Comparison of ENCODE assay signal across 9 cellular contexts in the genomic region with DNA sequence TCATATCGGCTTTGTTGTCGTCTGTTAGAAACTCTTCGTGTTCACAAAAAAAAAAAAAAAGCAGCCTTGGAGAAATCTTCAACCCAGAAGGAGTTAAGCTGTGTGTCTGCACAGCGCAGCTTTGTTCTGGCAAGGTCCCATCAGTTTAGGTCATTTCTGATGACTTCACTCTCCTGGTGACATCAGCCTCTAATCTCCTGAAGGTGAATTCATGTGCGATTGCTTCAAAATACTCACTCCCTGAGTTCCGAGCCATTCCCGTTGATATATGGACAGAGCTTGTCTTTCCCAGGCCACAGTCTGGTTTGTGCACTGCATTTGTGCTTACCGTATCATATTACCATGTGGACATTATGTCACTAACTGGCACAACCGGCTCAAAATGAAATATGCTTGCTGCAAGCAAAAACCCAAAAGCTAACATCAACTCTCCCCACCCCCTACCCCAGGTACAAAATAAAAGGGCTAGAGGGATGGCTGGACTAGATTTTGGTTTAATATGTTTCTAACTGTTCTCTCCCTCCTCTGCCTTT.
DNase-seq lines count a peak whose midpoint lies in the region; ATAC-seq, FAIRE-seq and TF ChIP-seq lines count a peak whose summit lies in the region.
"Had no signal": no experiment of that assay in that cellular context is flagged by ENCODE, and none has a peak within 500 bp of the region (broad histone marks: within the 10 kb centered on the region; RNA-seq: fewer than 3 reads in every experiment).

No MANE protein-coding gene starts in this region.

- no peaks in the 10 kb centered on the region for H3K9me3 ChIP-seq in Caco-2
- H3K9me3 ChIP-seq in endothelial cell of umbilical vein (replicated peaks; ENCODE audit: control insufficient read depth, insufficient read depth, low read length): no peaks in the 10 kb centered on the region

- H2AFZ ChIP-seq in endothelial cell of umbilical vein (ENCODE audit: low read depth, low read length): no peak overlapping the region

- H3K36me3 ChIP-seq in Caco-2 (ENCODE audit: control insufficient read depth, insufficient read depth, low read length): no peaks in the 10 kb centered on the region
- no peaks in the 10 kb centered on the region for H3K36me3 ChIP-seq in endothelial cell of umbilical vein (ENCODE audit: control insufficient read depth in 2 of 2, extremely low read depth in 1 of 2, insufficient read depth in 2 of 2, low read length in 2 of 2)

- dilution Hi-C loops in endothelial cell of umbilical vein (cut with MboI; ENCODE audit: extremely low pct_ligation_motif_present, low sequenced_read_pairs): no loop called here

- intact Hi-C loops in Caco-2 (cut with micrococcal nuclease; ENCODE audit: unreplicated experiment) (no loop called here), endothelial cell of umbilical vein (cut with micrococcal nuclease) (no loop called here)

- H3K9me3 Mint-ChIP-seq in Caco-2 (ENCODE audit: unreplicated experiment): no peaks in the 10 kb centered on the region
- H3K9me3 Mint-ChIP-seq in neural crest cell: no peaks in the 10 kb centered on the region
- H3K9me3 Mint-ChIP-seq: dendritic cell treated with granulocyte-macrophage colony-stimulating factor and Interleukin-4, amounts not matched to agents 40 ng/mL and 50 ng/mL, for 4 days had no signal

- H3K36me3 Mint-ChIP-seq in Caco-2 (ENCODE audit: insufficient read depth, unreplicated experiment): no peaks in the 10 kb centered on the region
- no peaks in the 10 kb centered on the region for H3K36me3 Mint-ChIP-seq in neural crest cell (ENCODE audit: low read depth)

- no peak overlapping the region for H3K9ac ChIP-seq in endothelial cell of umbilical vein (replicated peaks; ENCODE audit: extremely low read depth, insufficient read depth, low read length)

- H3K4me1 Mint-ChIP-seq in Caco-2 (ENCODE audit: low read depth, unreplicated experiment) (peaks cover 10% of the 10 kb centered on the region), neural crest cell (peaks cover 19% of the 10 kb centered on the region)

- H3K4me3 ChIP-seq in Caco-2 (ENCODE audit: low read depth, low read length): no peak overlapping the region
- H3K4me3 ChIP-seq in endothelial cell of umbilical vein (replicated peaks in 1 of 3; ENCODE audit: insufficient read depth in 1 of 3, low read depth in 1 of 3, low read length in 3 of 3): no peak overlapping the region

- POLR2A ChIA-PET in Caco-2 (lab: Charles Lee) (interaction anchor here (0.7 to 0.8 kb wide), 2 partner anchors 164 to 275 kb away, joined by 3 to 8 read pairs; no protein-coding TSS in a partner anchor), endothelial cell of umbilical vein (lab: Charles Lee) (no interaction called here)

- TF ChIP-seq CTCF in Caco-2 (IDR thresholded peaks at IDR 0.05; ENCODE audit: insufficient read depth in 1 of 2, low read depth in 1 of 2, low read length in 1 of 2, severe bottlenecking in 1 of 2, unreplicated experiment in 1 of 2) (no peak), endothelial cell of umbilical vein (IDR thresholded peaks at IDR 0.05; ENCODE audit: extremely low read depth in 1 of 2, insufficient read depth in 1 of 2, low read depth in 1 of 2, low read length in 2 of 2) (no peak), neural crest cell (conservative IDR thresholded peaks at IDR 0.05) (no peak)

- no peak for FAIRE-seq in endothelial cell of umbilical vein (lab: Jason Lieb, UNC)

- CTCF ChIA-PET in Caco-2 (lab: Charles Lee): interaction anchor here (0.6 kb wide), 1 partner anchor 190 kb away, joined by 3 read pairs; no protein-coding TSS in a partner anchor
- CTCF ChIA-PET in endothelial cell of umbilical vein (lab: Charles Lee): interaction anchor here (0.7 kb wide), 1 partner anchor 1548 kb away, joined by 3 read pairs; no protein-coding TSS in a partner anchor

- no peak overlapping the region for H3K4me2 ChIP-seq in endothelial cell of umbilical vein (ENCODE audit: insufficient read depth, low read length)

- H3K27me3 ChIP-seq in Caco-2 (replicated peaks; ENCODE audit: control insufficient read depth, insufficient read depth, low read length) (no peaks in the 10 kb centered on the region), endothelial cell of umbilical vein (ENCODE audit: control insufficient read depth in 2 of 2, insufficient read depth in 2 of 2, low read length in 2 of 2) (no peaks in the 10 kb centered on the region)

- DNase-seq in Caco-2 (peak in 1 of 2 experiments; percentile 12), NCI-H446 (lab: John Stamatoyannopoulos, UW) (peak; percentile 67 to 79), endothelial cell of umbilical vein (ENCODE audit: low read depth, low spot score) (peak; percentile 27), neural crest cell (ENCODE audit: low read depth, low spot score) (no peak)
- no peak for DNase-seq in activated CD4-positive, alpha-beta T cell treated with anti-CD3 and anti-CD28 coated beads for 1 hour

- H3K27ac Mint-ChIP-seq in Caco-2 (ENCODE audit: unreplicated experiment) (peak overlapping the region; percentile 25), neural crest cell (ENCODE audit: unreplicated experiment) (peak overlapping the region; percentile 76)
- H3K27ac Mint-ChIP-seq: dendritic cell treated with granulocyte-macrophage colony-stimulating factor and Interleukin-4, amounts not matched to agents 40 ng/mL and 50 ng/mL, for 4 days had no signal

- no TSS peak for BruUV-seq in Caco-2 (replicated peaks; lab: Mats Ljungman, UMichigan)
- BruUV-seq in endothelial cell of umbilical vein (replicated peaks; lab: Mats Ljungman, UMichigan): no TSS peak

- TF ChIP-seq POLR2A in endothelial cell of umbilical vein (IDR thresholded peaks at IDR 0.05; ENCODE audit: low read depth, low read length): no peak

- H3K4me3 Mint-ChIP-seq in Caco-2 (ENCODE audit: unreplicated experiment) (peak overlapping the region; percentile 19), neural crest cell (no peak overlapping the region)
- H3K4me3 Mint-ChIP-seq: dendritic cell treated with granulocyte-macrophage colony-stimulating factor and Interleukin-4, amounts not matched to agents 40 ng/mL and 50 ng/mL, for 4 days had no signal

- H3K79me2 ChIP-seq in endothelial cell of umbilical vein (ENCODE audit: control insufficient read depth, insufficient read depth, low read length): no peaks in the 10 kb centered on the region

- no peaks in the 10 kb centered on the region for H4K20me1 ChIP-seq in endothelial cell of umbilical vein (replicated peaks; ENCODE audit: control insufficient read depth, extremely low read depth, insufficient read depth, low read length)

- no peaks in the 10 kb centered on the region for H3K27me3 Mint-ChIP-seq in Caco-2 (ENCODE audit: insufficient read depth, unreplicated experiment)
- H3K27me3 Mint-ChIP-seq in neural crest cell (ENCODE audit: low read depth): no peaks in the 10 kb centered on the region
- H3K27me3 Mint-ChIP-seq: dendritic cell treated with granulocyte-macrophage colony-stimulating factor and Interleukin-4, amounts not matched to agents 40 ng/mL and 50 ng/mL, for 4 days had no signal

- ATAC-seq in HG02938 (IDR thresholded peaks at IDR 0.05; ENCODE audit: unreplicated experiment): no peak
- ATAC-seq in GM21381 (IDR thresholded peaks at IDR 0.05; ENCODE audit: unreplicated experiment): no peak
- ATAC-seq in HG03354 (IDR thresholded peaks at IDR 0.05; ENCODE audit: poor library complexity, severe bottlenecking, unreplicated experiment): no peak

- no peaks in the 10 kb centered on the region for H3K9me1 ChIP-seq in endothelial cell of umbilical vein (replicated peaks; ENCODE audit: control insufficient read depth, extremely low read depth, insufficient read depth, low read length)

- no peak overlapping the region for H3K27ac ChIP-seq in endothelial cell of umbilical vein (ENCODE audit: insufficient read depth, low read depth, low read length)

- no peaks in the 10 kb centered on the region for H3K4me1 ChIP-seq in Caco-2
- H3K4me1 ChIP-seq in endothelial cell of umbilical vein (ENCODE audit: control insufficient read depth, extremely low read depth, insufficient read depth, low read length): no peaks in the 10 kb centered on the region

TF ChIP-seq in endothelial cell of umbilical vein, 7 proteins besides CTCF, POLR2A, EP300 and RAD21:
- TF ChIP-seq FOS (IDR thresholded peaks at IDR 0.05; ENCODE audit: borderline replicate concordance, insufficient read depth, low read length) (no peak), POLR2AphosphoS5 (IDR thresholded peaks at IDR 0.05; ENCODE audit: insufficient read depth, low read depth, low read length) (no peak), GATA2 (IDR thresholded peaks at IDR 0.05; ENCODE audit: insufficient read depth, insufficient read length, low read depth, low read length) (no peak), JUN (IDR thresholded peaks at IDR 0.05; ENCODE audit: borderline replicate concordance, insufficient read depth, insufficient read length, low read depth) (no peak), EZH2 (IDR thresholded peaks at IDR 0.05; ENCODE audit: borderline replicate concordance, low read depth, low read length, severe bottlenecking) (no peak), MYC (IDR thresholded peaks at IDR 0.05; ENCODE audit: low read depth, low read length) (no peak)
- TF ChIP-seq, protein P1, sequence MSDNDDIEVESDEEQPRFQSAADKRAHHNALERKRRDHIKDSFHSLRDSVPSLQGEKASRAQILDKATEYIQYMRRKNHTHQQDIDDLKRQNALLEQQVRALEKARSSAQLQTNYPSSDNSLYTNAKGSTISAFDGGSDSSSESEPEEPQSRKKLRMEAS (IDR thresholded peaks at IDR 0.05; ENCODE audit: insufficient read depth, insufficient read length): no peak

Comparison
In these comparisons a context has a peak if more than half of its experiments do, and no peak if none do; other contexts are left out.
1. DNase-seq: peak in NCI-H446 (2 of 2) and endothelial cell of umbilical vein (single experiment); none in neural crest cell (single experiment) and activated CD4-positive, alpha-beta T cell treated with anti-CD3 and anti-CD28 coated beads for 1 hour (single experiment).